ENCODE assay signal across 22 cellular contexts in the genomic region with DNA sequence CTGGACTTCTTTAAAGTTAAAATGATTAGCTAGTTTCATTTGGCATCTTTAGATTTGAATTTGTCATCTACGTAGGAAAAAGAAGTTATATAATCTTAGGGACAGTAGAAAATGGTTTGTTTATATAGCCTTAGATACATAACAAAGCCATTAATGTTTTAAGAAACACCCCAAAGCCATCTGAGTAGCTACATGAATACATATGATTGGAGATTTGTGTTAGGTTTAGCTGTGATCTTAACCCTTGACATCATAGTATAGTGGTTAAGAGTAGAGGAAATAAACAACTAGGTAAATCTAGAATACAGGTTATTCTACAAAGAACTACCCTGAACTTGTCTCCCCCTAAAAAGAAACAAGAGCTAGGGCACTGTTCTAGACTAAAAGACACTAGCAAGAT.
"Had no signal": no experiment of that assay in that cellular context is flagged by ENCODE, and none has a peak within 500 bp of the region (broad histone marks: within the 10 kb centered on the region; RNA-seq: fewer than 3 reads in every experiment).

No MANE protein-coding gene starts in this region.

- FAIRE-seq: islet of Langerhans, pancreas, urothelium cell line had no signal

- H3K9ac ChIP-seq: neural progenitor cell had no signal

- H3K4me3 Mint-ChIP-seq: natural killer cell treated with Interleukin-12 subunit alpha and Interleukin-12 subunit beta and Interleukin-15 and Interleukin-18, amount 100 ng/mL, for 72 hours; neural progenitor cell; stimulated activated effector memory CD8-positive, alpha-beta T cell treated with anti-CD3 and anti-CD28 coated beads, Interleukin-12 subunit alpha, Interleukin-12 subunit beta, amount 100 ng/mL, for 72 hours; type B pancreatic cell had no signal

- H3K4me2 ChIP-seq: neural progenitor cell had no signal

- H3K27me3 Mint-ChIP-seq: natural killer cell treated with Interleukin-12 subunit alpha and Interleukin-12 subunit beta and Interleukin-15 and Interleukin-18, amount 100 ng/mL, for 72 hours; progenitor cell of endocrine pancreas; type B pancreatic cell had no signal

- ATAC-seq: gastrocnemius medialis; heart right ventricle; mucosa of descending colon; natural killer cell treated with Interleukin-12 subunit alpha and Interleukin-12 subunit beta and Interleukin-15 and Interleukin-18, amount 100 ng/mL, for 72 hours; pancreas; right lobe of liver; stimulated activated effector memory CD8-positive, alpha-beta T cell treated with anti-CD3 and anti-CD28 coated beads, Interleukin-12 subunit alpha, Interleukin-12 subunit beta, amount 100 ng/mL, for 72 hours had no signal

- H3K36me3 Mint-ChIP-seq: natural killer cell treated with Interleukin-12 subunit alpha and Interleukin-12 subunit beta and Interleukin-15 and Interleukin-18, amount 100 ng/mL, for 72 hours had no signal

- H3K9me3 Mint-ChIP-seq: natural killer cell treated with Interleukin-12 subunit alpha and Interleukin-12 subunit beta and Interleukin-15 and Interleukin-18, amount 100 ng/mL, for 72 hours; neural progenitor cell; stimulated activated effector memory CD8-positive, alpha-beta T cell treated with anti-CD3 and anti-CD28 coated beads, Interleukin-12 subunit alpha, Interleukin-12 subunit beta, amount 100 ng/mL, for 72 hours; type B pancreatic cell had no signal

- H3K36me3 ChIP-seq: gastrocnemius medialis, neural progenitor cell, pancreas, right lobe of liver, thyroid gland had no signal

- DNase-seq: effector memory CD4-positive, alpha-beta T cell; gastrocnemius medialis; heart right ventricle; hypothalamus; kidney glomerular epithelial cell; mucosa of descending colon; occipital lobe; pancreas; right lobe of liver; stimulated activated CD4-positive, alpha-beta T cell treated with anti-CD3 and anti-CD28 coated beads, Interleukin-4, amount 100 ng/mL, for 1 hour; stimulated activated CD8-positive, alpha-beta memory T cell treated with anti-CD3 and anti-CD28 coated beads, Interleukin-4, amount 100 ng/mL, for 48 hours; thyroid gland had no signal

- H3K4me1 Mint-ChIP-seq: neural progenitor cell had no signal

- H3K27me3 ChIP-seq: esophagus muscularis mucosa, gastrocnemius medialis, heart right ventricle, neural progenitor cell, pancreas, right lobe of liver, suprapubic skin, thyroid gland had no signal

- H3K27ac Mint-ChIP-seq: natural killer cell treated with Interleukin-12 subunit alpha and Interleukin-12 subunit beta and Interleukin-15 and Interleukin-18, amount 100 ng/mL, for 72 hours; neural progenitor cell; progenitor cell of endocrine pancreas; stimulated activated effector memory CD8-positive, alpha-beta T cell treated with anti-CD3 and anti-CD28 coated beads, Interleukin-12 subunit alpha, Interleukin-12 subunit beta, amount 100 ng/mL, for 72 hours; type B pancreatic cell had no signal

- H2AFZ ChIP-seq: neural progenitor cell had no signal

- H3K9me3 ChIP-seq: esophagus muscularis mucosa, gastrocnemius medialis, heart right ventricle, mucosa of descending colon, pancreas, right lobe of liver, suprapubic skin, thyroid gland had no signal

- H3K27ac ChIP-seq: epithelial cell of prostate, esophagus muscularis mucosa, gastrocnemius medialis, heart right ventricle, neural progenitor cell, pancreas, right lobe of liver, suprapubic skin, thyroid gland had no signal

- H3K4me1 ChIP-seq: neural progenitor cell, pancreas, suprapubic skin had no signal

- H3K4me3 ChIP-seq: esophagus muscularis mucosa, gastrocnemius medialis, heart right ventricle, mucosa of descending colon, neural progenitor cell, pancreas, right lobe of liver, suprapubic skin, thyroid gland had no signal
